Comparison of ENCODE assay signal across 11 cellular contexts in genomic region chrX:19875051-19875432, GRCh38. TPM values are rescaled to one million over a fixed set of nuclear protein-coding genes. Genes with fewer than 3 reads are reported as not detected.
A peak's percentile ranks its signal among the peaks of the same experiment; 100 is the strongest.
DNase-seq lines count a peak whose midpoint lies in the region; ATAC-seq lines count a peak whose summit lies in the region.
"Had no signal": no experiment of that assay in that cellular context is flagged by ENCODE, and none has a peak within 500 bp of the region (broad histone marks: within the 10 kb centered on the region; RNA-seq: fewer than 3 reads in every experiment).

No MANE protein-coding gene starts in this region.

- H3K9me3 Mint-ChIP-seq in activated T-helper 1 cell treated with anti-CD3 and anti-CD28 coated beads, Interleukin-12 subunit alpha, Interleukin-12 subunit beta, Interleukin-2, Interleukin-4 antibody, amounts not matched to agents 30 ng/mL and 10 ng/mL and 1 ng/mL, durations not matched to agents 14 hours and 24 hours and 36 hours = no peaks in the 10 kb centered on the region
- H3K9me3 Mint-ChIP-seq: CD4-positive, alpha-beta memory T cell had no signal

- H3K36me3 Mint-ChIP-seq in activated T-helper 1 cell treated with anti-CD3 and anti-CD28 coated beads, Interleukin-12 subunit alpha, Interleukin-12 subunit beta, Interleukin-2, Interleukin-4 antibody, amounts not matched to agents 30 ng/mL and 10 ng/mL and 1 ng/mL, durations not matched to agents 14 hours and 24 hours and 36 hours (ENCODE audit: low read depth) = peaks cover 2% of the 10 kb centered on the region

- DNase-seq in Right ventricle myocardium superior (peak; percentile 29), Right ventricle myocardium inferior (ENCODE audit: missing footprints) (no peak), Kasumi-1 (lab: John Stamatoyannopoulos, UW) (peak; percentile 82 to 86), HT-29 (ENCODE audit: low spot score) (no peak)
- DNase-seq in activated T-helper 1 cell treated with anti-CD3 and anti-CD28 coated beads, Interleukin-12 subunit alpha, Interleukin-12 subunit beta, Interleukin-2, Interleukin-4 antibody, amounts not matched to agents 30 ng/mL and 10 ng/mL and 1 ng/mL, durations not matched to agents 14 hours and 24 hours and 36 hours (ENCODE audit: low spot score) = no peak
- peak; percentile 40 for DNase-seq in stimulated activated naive CD8-positive, alpha-beta T cell treated with anti-CD3 and anti-CD28 coated beads, Interleukin-15, Interleukin-2, amounts not matched to agents 100 U/mL and 50 U/mL, for 24 hours
- DNase-seq: activated gamma-delta T cell treated with Interleukin-2 at 50 U/mL for 16 hours; CD4-positive, alpha-beta memory T cell; left cardiac atrium had no signal

- intact Hi-C loops in Right ventricle myocardium superior (cut with DNase I) (no loop called here), Right ventricle myocardium inferior (cut with DNase I) (no loop called here)
- intact Hi-C loops in activated T-helper 1 cell treated with anti-CD3 and anti-CD28 coated beads, Interleukin-12 subunit alpha, Interleukin-12 subunit beta, Interleukin-2, Interleukin-4 antibody, amounts not matched to agents 30 ng/mL and 10 ng/mL and 1 ng/mL, durations not matched to agents 14 hours and 24 hours and 36 hours (cut with micrococcal nuclease) = no loop called here

- H3K4me1 Mint-ChIP-seq in activated T-helper 1 cell treated with anti-CD3 and anti-CD28 coated beads, Interleukin-12 subunit alpha, Interleukin-12 subunit beta, Interleukin-2, Interleukin-4 antibody, amounts not matched to agents 30 ng/mL and 10 ng/mL and 1 ng/mL, durations not matched to agents 14 hours and 24 hours and 36 hours (ENCODE audit: low read depth) = peaks cover 36% of the 10 kb centered on the region

- ATAC-seq in Right ventricle myocardium superior (ENCODE audit: poor library complexity) = no peak
- no peak for ATAC-seq in Right ventricle myocardium inferior
- ATAC-seq in stimulated activated naive CD8-positive, alpha-beta T cell treated with anti-CD3 and anti-CD28 coated beads, Interleukin-15, Interleukin-2, amounts not matched to agents 100 U/mL and 50 U/mL, for 24 hours = peak; percentile 73
- ATAC-seq in HG03097 (IDR thresholded peaks at IDR 0.05; ENCODE audit: low FRiP score, unreplicated experiment) = no peak
- no peak for ATAC-seq in GM19324 (IDR thresholded peaks at IDR 0.05; ENCODE audit: low FRiP score, unreplicated experiment)

- H3K27ac Mint-ChIP-seq in activated T-helper 1 cell treated with anti-CD3 and anti-CD28 coated beads, Interleukin-12 subunit alpha, Interleukin-12 subunit beta, Interleukin-2, Interleukin-4 antibody, amounts not matched to agents 30 ng/mL and 10 ng/mL and 1 ng/mL, durations not matched to agents 14 hours and 24 hours and 36 hours = peak overlapping the region; percentile 29

- H3K27me3 Mint-ChIP-seq in activated T-helper 1 cell treated with anti-CD3 and anti-CD28 coated beads, Interleukin-12 subunit alpha, Interleukin-12 subunit beta, Interleukin-2, Interleukin-4 antibody, amounts not matched to agents 30 ng/mL and 10 ng/mL and 1 ng/mL, durations not matched to agents 14 hours and 24 hours and 36 hours (ENCODE audit: insufficient read depth) = no peaks in the 10 kb centered on the region
- H3K27me3 Mint-ChIP-seq: CD4-positive, alpha-beta memory T cell had no signal

- peak overlapping the region; percentile 45 for H3K4me3 Mint-ChIP-seq in activated T-helper 1 cell treated with anti-CD3 and anti-CD28 coated beads, Interleukin-12 subunit alpha, Interleukin-12 subunit beta, Interleukin-2, Interleukin-4 antibody, amounts not matched to agents 30 ng/mL and 10 ng/mL and 1 ng/mL, durations not matched to agents 14 hours and 24 hours and 36 hours
- H3K4me3 Mint-ChIP-seq: CD4-positive, alpha-beta memory T cell had no signal

RNA-seq across cellular contexts. Expression of gene SH3KBP1, which starts 12.4 kb away (rescaled TPM):
- total RNA-seq in Right ventricle myocardium superior (61.2 TPM), Right ventricle myocardium inferior (58.6 TPM)
- 69.1 and 73.9 TPM in 2 replicates for total RNA-seq in activated T-helper 1 cell treated with anti-CD3 and anti-CD28 coated beads, Interleukin-12 subunit alpha, Interleukin-12 subunit beta, Interleukin-2, Interleukin-4 antibody, amounts not matched to agents 30 ng/mL and 10 ng/mL and 1 ng/mL, durations not matched to agents 14 hours and 24 hours and 36 hours
- total RNA-seq in HT-29 (2014; rRNA removed; shearing (Covaris generic)) = 22.5 and 24.8 TPM in 2 replicates

Comparison
In these comparisons a context has a peak if more than half of its experiments do, and no peak if none do; other contexts are left out.
1. DNase-seq: peak in Right ventricle myocardium superior (single experiment), Kasumi-1 (2 of 2) and stimulated activated naive CD8-positive, alpha-beta T cell treated with anti-CD3 and anti-CD28 coated beads, Interleukin-15, Interleukin-2, amounts not matched to agents 100 U/mL and 50 U/mL, for 24 hours (single experiment); none in Right ventricle myocardium inferior (single experiment), activated T-helper 1 cell treated with anti-CD3 and anti-CD28 coated beads, Interleukin-12 subunit alpha, Interleukin-12 subunit beta, Interleukin-2, Interleukin-4 antibody, amounts not matched to agents 30 ng/mL and 10 ng/mL and 1 ng/mL, durations not matched to agents 14 hours and 24 hours and 36 hours (single experiment) and HT-29 (single experiment).